In genomic region chr1:95809391-95809790, GRCh38 we compare ENCODE assay signal across 37 cellular contexts.
"Had no signal": no experiment of that assay in that cellular context is flagged by ENCODE, and none has a peak within 500 bp of the region (broad histone marks: within the 10 kb centered on the region; RNA-seq: fewer than 3 reads in every experiment).

No MANE protein-coding gene starts in this region.

- H3K9me3 ChIP-seq: adrenal gland, ascending aorta, body of pancreas, breast epithelium had no signal

- H3K4me1 ChIP-seq: adrenal gland, ascending aorta, body of pancreas, breast epithelium had no signal

- ATAC-seq: activated naive CD4-positive, alpha-beta T cell treated with anti-CD3 and anti-CD28 coated beads, Interleukin-2, amount 50 U/mL, for 72 hours; activated naive CD8-positive, alpha-beta T cell treated with anti-CD3 and anti-CD28 coated beads, Interleukin-2, amount 50 U/mL, for 24 hours; activated T-cell treated with anti-CD3 and anti-CD28 coated beads, Interleukin-2, amount 50 U/mL, for 4 hours; activated T-cell treated with anti-CD3 and anti-CD28 coated beads, Interleukin-2, amount 50 U/mL, for 72 hours; activated T-helper 17 cell treated with anti-CD3 and anti-CD28 coated beads, Interleukin-2, amount 50 U/mL, for 72 hours; body of pancreas had no signal

- DNase-seq: activated effector memory CD4-positive, alpha-beta T cell treated with anti-CD3 and anti-CD28 coated beads, Interleukin-2, amount 50 U/mL, for 16 hours; activated effector memory CD4-positive, alpha-beta T cell treated with Interleukin-2 at 50 U/mL for 16 hours; activated gamma-delta T cell; activated gamma-delta T cell treated with Interleukin-2 at 50 U/mL for 16 hours; activated naive CD4-positive, alpha-beta T cell; activated naive CD4-positive, alpha-beta T cell treated with anti-CD3 and anti-CD28 coated beads for 36 hours; activated naive CD4-positive, alpha-beta T cell treated with anti-CD3 and anti-CD28 coated beads, Interleukin-2, amount 10 ng/mL, durations not matched to agents 7 days and 5 days; activated naive CD4-positive, alpha-beta T cell treated with anti-CD3 and anti-CD28 coated beads, Interleukin-2, amount 50 U/mL, for 16 hours; activated naive CD4-positive, alpha-beta T cell treated with Interleukin-2 at 50 U/mL for 16 hours; activated naive CD8-positive, alpha-beta T cell treated with anti-CD3 and anti-CD28 coated beads for 36 hours; activated naive CD8-positive, alpha-beta T cell treated with anti-CD3 and anti-CD28 coated beads, Interleukin-2, amount 10 ng/mL, durations not matched to agents 7 days and 5 days; activated naive CD8-positive, alpha-beta T cell treated with anti-CD3 and anti-CD28 coated beads, Interleukin-2, amount 50 U/mL, for 24 hours; activated T-cell treated with anti-CD3 and anti-CD28 coated beads, Interleukin-2, amount 50 U/mL, for 1 hour; activated T-cell treated with anti-CD3 and anti-CD28 coated beads, Interleukin-2, amount 50 U/mL, for 24 hours; activated T-cell treated with anti-CD3 and anti-CD28 coated beads, Interleukin-2, amount 50 U/mL, for 4 hours; activated T-cell treated with anti-CD3 and anti-CD28 coated beads, Interleukin-2, amount 50 U/mL, for 48 hours; activated T-cell treated with anti-CD3 and anti-CD28 coated beads, Interleukin-2, amount 50 U/mL, for 72 hours; adrenal gland; amniotic stem cell; amygdala; aorta; body of pancreas; brain microvascular endothelial cell; caudate nucleus; central memory CD4-positive, alpha-beta T cell; cerebellar nuclear complex had no signal

- H3K27me3 ChIP-seq: adrenal gland, ascending aorta, body of pancreas, brain microvascular endothelial cell, breast epithelium, cardiac muscle cell had no signal

- H3K36me3 Mint-ChIP-seq: activated naive CD4-positive, alpha-beta T cell treated with anti-CD3 and anti-CD28 coated beads, Interleukin-2, amount 10 ng/mL, durations not matched to agents 7 days and 5 days; activated naive CD4-positive, alpha-beta T cell treated with anti-CD3 and anti-CD28 coated beads, Interleukin-2, amount 50 U/mL, for 24 hours; activated naive CD4-positive, alpha-beta T cell treated with anti-CD3 and anti-CD28 coated beads, Interleukin-2, amount 50 U/mL, for 72 hours; activated naive CD8-positive, alpha-beta T cell; activated naive CD8-positive, alpha-beta T cell treated with anti-CD3 and anti-CD28 coated beads for 36 hours; activated naive CD8-positive, alpha-beta T cell treated with anti-CD3 and anti-CD28 coated beads, Interleukin-2, amount 10 ng/mL, durations not matched to agents 7 days and 5 days; brain had no signal

- H3K27me3 Mint-ChIP-seq: activated naive CD4-positive, alpha-beta T cell treated with anti-CD3 and anti-CD28 coated beads, Interleukin-2, amount 10 ng/mL, durations not matched to agents 7 days and 5 days; activated naive CD4-positive, alpha-beta T cell treated with anti-CD3 and anti-CD28 coated beads, Interleukin-2, amount 50 U/mL, for 24 hours; activated naive CD8-positive, alpha-beta T cell; activated naive CD8-positive, alpha-beta T cell treated with anti-CD3 and anti-CD28 coated beads for 36 hours; activated naive CD8-positive, alpha-beta T cell treated with anti-CD3 and anti-CD28 coated beads, Interleukin-2, amount 10 ng/mL, durations not matched to agents 7 days and 5 days; activated naive CD8-positive, alpha-beta T cell treated with anti-CD3 and anti-CD28 coated beads, Interleukin-2, amount 50 U/mL, for 24 hours; activated T-cell treated with anti-CD3 and anti-CD28 coated beads, Interleukin-2, amount 50 U/mL, for 24 hours; activated T-helper 17 cell treated with anti-CD3 and anti-CD28 coated beads, Interleukin-2, amount 50 U/mL, for 72 hours; brain; central memory CD8-positive, alpha-beta T cell had no signal

- H3K27ac ChIP-seq: adrenal gland, ascending aorta, body of pancreas, brain microvascular endothelial cell, breast epithelium, cardiac muscle cell had no signal

- H3K4me3 ChIP-seq: adrenal gland, ascending aorta, body of pancreas, breast epithelium, cardiac muscle cell had no signal

- H3K4me3 Mint-ChIP-seq: activated naive CD4-positive, alpha-beta T cell treated with anti-CD3 and anti-CD28 coated beads for 36 hours; activated naive CD4-positive, alpha-beta T cell treated with anti-CD3 and anti-CD28 coated beads, Interleukin-2, amount 10 ng/mL, durations not matched to agents 7 days and 5 days; activated naive CD4-positive, alpha-beta T cell treated with anti-CD3 and anti-CD28 coated beads, Interleukin-2, amount 50 U/mL, for 24 hours; activated naive CD8-positive, alpha-beta T cell; activated naive CD8-positive, alpha-beta T cell treated with anti-CD3 and anti-CD28 coated beads for 36 hours; activated naive CD8-positive, alpha-beta T cell treated with anti-CD3 and anti-CD28 coated beads, Interleukin-2, amount 10 ng/mL, durations not matched to agents 7 days and 5 days; activated naive CD8-positive, alpha-beta T cell treated with anti-CD3 and anti-CD28 coated beads, Interleukin-2, amount 50 U/mL, for 24 hours; activated T-cell treated with anti-CD3 and anti-CD28 coated beads, Interleukin-2, amount 50 U/mL, for 24 hours; activated T-cell treated with anti-CD3 and anti-CD28 coated beads, Interleukin-2, amount 50 U/mL, for 4 hours; activated T-cell treated with anti-CD3 and anti-CD28 coated beads, Interleukin-2, amount 50 U/mL, for 72 hours; activated T-helper 1 cell treated with anti-CD3 and anti-CD28 coated beads, Interleukin-12 subunit alpha, Interleukin-12 subunit beta, Interleukin-2, Interleukin-4 antibody, amounts not matched to agents 30 ng/mL and 10 ng/mL and 1 ng/mL, durations not matched to agents 14 hours and 24 hours and 36 hours; activated T-helper 17 cell treated with anti-CD3 and anti-CD28 coated beads, Interleukin-2, amount 50 U/mL, for 72 hours; brain; central memory CD8-positive, alpha-beta T cell had no signal

- H3K27ac Mint-ChIP-seq: activated naive CD4-positive, alpha-beta T cell treated with anti-CD3 and anti-CD28 coated beads for 36 hours; activated naive CD4-positive, alpha-beta T cell treated with anti-CD3 and anti-CD28 coated beads, Interleukin-2, amount 10 ng/mL, durations not matched to agents 7 days and 5 days; activated naive CD4-positive, alpha-beta T cell treated with anti-CD3 and anti-CD28 coated beads, Interleukin-2, amount 50 U/mL, for 24 hours; activated naive CD4-positive, alpha-beta T cell treated with anti-CD3 and anti-CD28 coated beads, Interleukin-2, amount 50 U/mL, for 72 hours; activated naive CD8-positive, alpha-beta T cell; activated naive CD8-positive, alpha-beta T cell treated with anti-CD3 and anti-CD28 coated beads for 36 hours; activated naive CD8-positive, alpha-beta T cell treated with anti-CD3 and anti-CD28 coated beads, Interleukin-2, amount 10 ng/mL, durations not matched to agents 7 days and 5 days; activated naive CD8-positive, alpha-beta T cell treated with anti-CD3 and anti-CD28 coated beads, Interleukin-2, amount 50 U/mL, for 24 hours; activated T-cell treated with anti-CD3 and anti-CD28 coated beads, Interleukin-2, amount 50 U/mL, for 24 hours; activated T-cell treated with anti-CD3 and anti-CD28 coated beads, Interleukin-2, amount 50 U/mL, for 72 hours; activated T-helper 1 cell treated with anti-CD3 and anti-CD28 coated beads, Interleukin-12 subunit alpha, Interleukin-12 subunit beta, Interleukin-2, Interleukin-4 antibody, amounts not matched to agents 30 ng/mL and 10 ng/mL and 1 ng/mL, durations not matched to agents 14 hours and 24 hours and 36 hours; activated T-helper 17 cell treated with anti-CD3 and anti-CD28 coated beads, Interleukin-2, amount 50 U/mL, for 72 hours; activated T-helper 2 cell treated with anti-CD3 and anti-CD28 coated beads, Interferon-gamma antibody, Interleukin-2, Interleukin-4, amounts not matched to agents 10 μg/mL and 5 μg/mL and 100 μg/mL, durations not matched to agents 14 hours and 24 hours and 36 hours; brain had no signal

- H3K36me3 ChIP-seq: adrenal gland, ascending aorta, brain microvascular endothelial cell, breast epithelium, cardiac muscle cell had no signal

- H3K9me3 Mint-ChIP-seq: activated naive CD8-positive, alpha-beta T cell treated with anti-CD3 and anti-CD28 coated beads, Interleukin-2, amount 10 ng/mL, durations not matched to agents 7 days and 5 days had no signal

- H3K4me1 Mint-ChIP-seq: activated naive CD4-positive, alpha-beta T cell treated with anti-CD3 and anti-CD28 coated beads, Interleukin-2, amount 10 ng/mL, durations not matched to agents 7 days and 5 days; activated naive CD4-positive, alpha-beta T cell treated with anti-CD3 and anti-CD28 coated beads, Interleukin-2, amount 50 U/mL, for 24 hours; activated naive CD8-positive, alpha-beta T cell treated with anti-CD3 and anti-CD28 coated beads for 36 hours; activated naive CD8-positive, alpha-beta T cell treated with anti-CD3 and anti-CD28 coated beads, Interleukin-2, amount 10 ng/mL, durations not matched to agents 7 days and 5 days; activated naive CD8-positive, alpha-beta T cell treated with anti-CD3 and anti-CD28 coated beads, Interleukin-2, amount 50 U/mL, for 24 hours; activated T-helper 17 cell treated with anti-CD3 and anti-CD28 coated beads, Interleukin-2, amount 50 U/mL, for 72 hours; brain; central memory CD8-positive, alpha-beta T cell had no signal
